ENCODE assay signal across 8 cellular contexts in the genomic region with DNA sequence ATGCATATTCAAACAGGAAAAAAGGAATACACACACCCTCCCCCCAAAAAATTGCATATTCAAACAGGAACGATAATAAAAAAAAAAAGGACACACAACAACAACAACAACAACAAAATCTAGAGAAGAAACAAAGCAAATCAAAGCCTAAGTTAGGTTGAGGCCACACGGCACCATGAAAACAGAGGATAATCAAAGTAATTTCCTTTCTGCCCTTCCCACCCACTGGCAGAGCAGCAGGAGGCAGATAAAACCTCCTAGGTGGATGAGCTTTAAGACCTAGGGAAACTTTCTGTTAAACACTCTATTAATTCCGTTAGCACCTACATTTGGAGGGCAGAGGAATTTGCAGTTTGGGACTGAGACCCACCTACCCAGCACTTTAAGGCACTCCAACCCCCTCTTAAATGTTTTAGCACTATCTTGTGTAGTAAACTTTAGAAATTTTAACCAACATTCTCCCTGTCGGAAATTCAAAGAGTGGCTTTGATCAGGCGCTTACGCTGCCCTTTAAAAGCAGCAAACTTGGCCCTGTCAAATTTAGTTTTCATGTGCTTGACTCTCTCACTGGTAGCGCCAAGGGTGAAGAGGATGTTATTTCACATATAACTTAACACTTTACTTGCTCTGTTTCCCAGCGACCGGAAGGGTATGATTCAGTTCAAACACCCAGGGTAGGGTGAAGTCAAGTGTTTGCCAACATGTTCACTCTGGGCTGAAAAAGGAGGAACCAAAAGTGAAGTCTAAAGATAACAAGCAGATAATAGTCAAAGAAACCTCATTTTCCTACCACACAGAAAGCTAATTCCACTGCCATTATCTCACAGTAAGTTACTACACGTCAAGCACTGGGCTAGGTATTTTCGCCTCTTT. TPM values are rescaled to one million over a fixed set of nuclear protein-coding genes. Genes with fewer than 3 reads are reported as not detected.
DNase-seq lines count a peak whose midpoint lies in the region; ATAC-seq, FAIRE-seq and TF ChIP-seq lines count a peak whose summit lies in the region.

No MANE protein-coding gene starts in this region.

- peak overlapping the region; percentile 73 for H3K56ac ChIP-seq in IMR-90 (ENCODE audit: extremely low read depth, insufficient read depth, low read length)

- H3K4ac ChIP-seq in IMR-90 (ENCODE audit: low read depth, low read length), result peak overlapping the region; percentile 81

- peaks cover 11% of the 10 kb centered on the region for H3K27me3 Mint-ChIP-seq in activated T-cell treated with anti-CD3 and anti-CD28 coated beads, Interleukin-2, amount 50 U/mL, for 72 hours (ENCODE audit: low read depth)

- no peak for TF ChIP-seq RAD21 in IMR-90 (IDR thresholded peaks at IDR 0.05; ENCODE audit: low read length)

- no peaks in the 10 kb centered on the region for H3K9me3 Mint-ChIP-seq in activated T-cell treated with anti-CD3 and anti-CD28 coated beads, Interleukin-2, amount 50 U/mL, for 72 hours

- no peak overlapping the region for H2AK9ac ChIP-seq in IMR-90 (replicated peaks; ENCODE audit: low read depth, low read length, poor library complexity)

- TF ChIP-seq POLR2A in GM12892 (IDR thresholded peaks at IDR 0.05; ENCODE audit: low read depth, low read length) (no peak), IMR-90 (IDR thresholded peaks at IDR 0.05; ENCODE audit: low read depth, low read length) (no peak), esophagus muscularis mucosa (IDR thresholded peaks at IDR 0.05; ENCODE audit: low read depth) (no peak)

- peak overlapping the region; percentile 89 for H2BK5ac ChIP-seq in IMR-90 (ENCODE audit: low read depth, low read length, poor library complexity, severe bottlenecking)

- no peak overlapping the region for H3K9ac ChIP-seq in IMR-90 (ENCODE audit: low read depth, low read length)
- no peak overlapping the region for H3K9ac ChIP-seq in iPS-18a (ENCODE audit: low read length)

- DNase-seq in GM12892 (ENCODE audit: insufficient read length) (peak; percentile 36), IMR-90 (peak; percentile 82), esophagus muscularis mucosa (ENCODE audit: extremely low spot score) (no peak), NCI-H2081 treated with DMSO at 0.1 percent for 48 hours (lab: John Stamatoyannopoulos, UW) (no peak), NCI-H187 treated with DMSO at 0.1 percent for 48 hours (lab: John Stamatoyannopoulos, UW) (no peak)
- DNase-seq in activated T-cell treated with anti-CD3 and anti-CD28 coated beads, Interleukin-2, amount 50 U/mL, for 72 hours, result peak; percentile 39 to 41

- peak overlapping the region; percentile 56 to 72 for H3K4me3 Mint-ChIP-seq in activated T-cell treated with anti-CD3 and anti-CD28 coated beads, Interleukin-2, amount 50 U/mL, for 72 hours

- H3K36me3 ChIP-seq in IMR-90 (ENCODE audit: control insufficient read depth, insufficient read depth, low read length), result peaks cover 18% of the 10 kb centered on the region
- H3K36me3 ChIP-seq in iPS-18a (ENCODE audit: control insufficient read depth, low read depth, low read length), result peaks cover 17% of the 10 kb centered on the region
- peaks cover 0 to 31% (median 6%) of the 10 kb centered on the region in 4 donors for H3K36me3 ChIP-seq in esophagus muscularis mucosa

- peak overlapping the region; percentile 48 for H3K27ac Mint-ChIP-seq in activated T-cell treated with anti-CD3 and anti-CD28 coated beads, Interleukin-2, amount 50 U/mL, for 72 hours

- peaks cover 33% of the 10 kb centered on the region for H3K4me1 Mint-ChIP-seq in activated T-cell treated with anti-CD3 and anti-CD28 coated beads, Interleukin-2, amount 50 U/mL, for 72 hours (ENCODE audit: low read depth)

- H2AK5ac ChIP-seq in IMR-90 (ENCODE audit: low read depth, low read length), result peak overlapping the region; percentile 89

- H4K5ac ChIP-seq in IMR-90 (ENCODE audit: low read depth, low read length), result peak overlapping the region; percentile 61

- intact Hi-C loops in IMR-90 (cut with micrococcal nuclease), result loop anchor here (10.0 kb wide), 1 partner anchor 137 kb away; no protein-coding TSS in a partner anchor
- intact Hi-C loops in esophagus muscularis mucosa (cut with DNase I), result no loop called here

- H3K27ac ChIP-seq in IMR-90 (ENCODE audit: insufficient read depth, low read length), result peak overlapping the region; percentile 69
- no peak overlapping the region for H3K27ac ChIP-seq in iPS-18a (ENCODE audit: low read length)
- H3K27ac ChIP-seq in esophagus muscularis mucosa (replicated peaks in 1 of 4), result no peak overlapping the region

- peak overlapping the region; percentile 8 for H2AFZ ChIP-seq in IMR-90 (replicated peaks; ENCODE audit: low read length, poor library complexity)

- peak overlapping the region; percentile 43 for H3K4me2 ChIP-seq in IMR-90 (ENCODE audit: low read depth, low read length)

- ATAC-seq in GM21619 (IDR thresholded peaks at IDR 0.05; ENCODE audit: unreplicated experiment) (peak; percentile 93), IMR-90 (ENCODE audit: low read depth) (peak; percentile 25)
- peak; percentile 83 to 87 for ATAC-seq in activated T-cell treated with anti-CD3 and anti-CD28 coated beads, Interleukin-2, amount 50 U/mL, for 72 hours (replicated peaks in 1 of 2)

- TF ChIP-seq EP300 in esophagus muscularis mucosa (IDR thresholded peaks at IDR 0.05), result no peak

- H3K23ac ChIP-seq in IMR-90 (ENCODE audit: low read depth, low read length), result peak overlapping the region; percentile 67

- dilution Hi-C loops in IMR-90 (cut with HindIII; ENCODE audit: low sequenced_read_pairs, unreplicated experiment), result no loop called here

- H3K9me3 ChIP-seq in IMR-90 (ENCODE audit: control insufficient read depth, insufficient read depth, low read length) (no peaks in the 10 kb centered on the region), iPS-18a (ENCODE audit: control insufficient read depth, low read depth, low read length) (no peaks in the 10 kb centered on the region), esophagus muscularis mucosa (no peaks in the 10 kb centered on the region)

- CTCF ChIA-PET in IMR-90 (lab: Yijun Ruan, JAX), result no interaction called here

- H2BK120ac ChIP-seq in IMR-90 (ENCODE audit: low read depth, low read length), result peak overlapping the region; percentile 85

- peaks cover 33% of the 10 kb centered on the region for H4K20me1 ChIP-seq in IMR-90 (ENCODE audit: insufficient read depth, low read length)

- peak overlapping the region; percentile 59 for H3K14ac ChIP-seq in IMR-90 (replicated peaks; ENCODE audit: low read depth, low read length)

- peak overlapping the region; percentile 79 for H4K91ac ChIP-seq in IMR-90 (ENCODE audit: insufficient read depth, low read depth, low read length)

- H2BK20ac ChIP-seq in IMR-90 (ENCODE audit: low read depth, low read length), result peak overlapping the region; percentile 61

- H3K27me3 ChIP-seq in IMR-90 (ENCODE audit: control insufficient read depth, insufficient read depth, low read length), result no peaks in the 10 kb centered on the region
- no peaks in the 10 kb centered on the region for H3K27me3 ChIP-seq in iPS-18a (ENCODE audit: control insufficient read depth, insufficient read depth, low read length)
- no peaks in the 10 kb centered on the region for H3K27me3 ChIP-seq in esophagus muscularis mucosa

- no peak overlapping the region for H3K4me3 ChIP-seq in IMR-90 (ENCODE audit: insufficient read depth, low read depth, low read length)
- H3K4me3 ChIP-seq in iPS-18a (ENCODE audit: low read length), result peak overlapping the region; percentile 6
- no peak overlapping the region for H3K4me3 ChIP-seq in esophagus muscularis mucosa

- H2BK15ac ChIP-seq in IMR-90 (ENCODE audit: low read depth, low read length), result peak overlapping the region; percentile 72

- BruUV-seq in IMR-90 (replicated peaks; lab: Mats Ljungman, UMichigan), result no TSS peak

- TF ChIP-seq CTCF in IMR-90 (conservative IDR thresholded peaks at IDR 0.05; ENCODE audit: low read depth, low read length) (no peak), esophagus muscularis mucosa (IDR thresholded peaks at IDR 0.05) (no peak)

- H3K4me1 ChIP-seq in IMR-90 (ENCODE audit: control insufficient read depth, insufficient read depth, low read length) (peaks cover 28% of the 10 kb centered on the region), iPS-18a (ENCODE audit: control insufficient read depth, low read depth, low read length) (peaks cover 49% of the 10 kb centered on the region), esophagus muscularis mucosa (peaks cover 0 to 14% (median 4%) of the 10 kb centered on the region in 4 donors)

- 26% methylated on average over 3 of the region's 11 CpGs; no CpG with 5 or more reads in 1 of the 2 experiments for WGBS in IMR-90 (ENCODE audit: extremely low coverage in 2 of 2, insufficient read length in 1 of 2), 2 experiments
- WGBS in esophagus muscularis mucosa, result 73% methylated on average over 11 of the region's 11 CpGs

- H3K18ac ChIP-seq in IMR-90 (ENCODE audit: low read depth, low read length), result peak overlapping the region; percentile 84

- POLR2A ChIA-PET in IMR-90 (lab: Charles Lee; ENCODE audit: unreplicated experiment), result no interaction called here

- no peaks in the 10 kb centered on the region for H3K36me3 Mint-ChIP-seq in activated T-cell treated with anti-CD3 and anti-CD28 coated beads, Interleukin-2, amount 50 U/mL, for 72 hours (ENCODE audit: insufficient read depth in 2 of 2)

- H3K79me1 ChIP-seq in IMR-90 (ENCODE audit: low read depth in 1 of 2, low read length in 2 of 2), result peaks cover 38 to 77% of the 10 kb centered on the region in 2 experiments

- in situ Hi-C loops in IMR-90 (cut with MboI; ENCODE audit: low sequenced_read_pairs), result no loop called here

- peak; percentile 94 for FAIRE-seq in GM12892 (lab: Jason Lieb, UNC)

- peak overlapping the region; percentile 31 to 58; a peak in 3 of 4 replicates for H4K8ac ChIP-seq in IMR-90 (ENCODE audit: low read depth in 2 of 2, low read length in 2 of 2)

- peaks cover 31% of the 10 kb centered on the region for H3K9me1 ChIP-seq in IMR-90 (ENCODE audit: insufficient read depth, low read length)

RNA-seq across cellular contexts. Expression of gene ENC1, which starts 9.2 kb away (rescaled TPM):
- polyA plus RNA-seq in GM12892 (2012; ENCODE audit: missing spikeins), result 2.4 TPM
- 55.8 and 70.8 TPM in 2 replicates for total RNA-seq in IMR-90 (2012; rRNA removed)
- 24.9 and 25.6 TPM in 2 replicates for polyA plus RNA-seq in IMR-90 (2012; rRNA removed)
- polyA plus RNA-seq in IMR-90 (2012; cell fraction: cytosol; rRNA removed), result 6.4 and 35.1 TPM in 2 replicates
- polyA plus RNA-seq in IMR-90 (2012; cell fraction: nucleus; rRNA removed; ENCODE audit: low replicate concordance), result 57.2 and 111 TPM in 2 replicates
- total RNA-seq in activated T-cell treated with anti-CD3 and anti-CD28 coated beads, Interleukin-2, amount 50 U/mL, for 72 hours, result 1 to 10 TPM in 1 of 2 donors, under 1 TPM in 1; 0.60 to 1.9 TPM
- 10 to 100 TPM in 3 of 4 donors, 1 to 10 TPM in 1; 8.9 to 23.7 (median 13.1) TPM for total RNA-seq in esophagus muscularis mucosa

RNA-seq across cellular contexts. Expression of gene HEXB, which starts 53.7 kb away (rescaled TPM):
- 50.9 TPM for polyA plus RNA-seq in GM12892 (2012; ENCODE audit: missing spikeins)
- total RNA-seq in IMR-90 (2012; rRNA removed), result 76.7 and 132 TPM in 2 replicates
- 102 and 126 TPM in 2 replicates for polyA plus RNA-seq in IMR-90 (2012; rRNA removed)
- polyA plus RNA-seq in IMR-90 (2012; cell fraction: cytosol; rRNA removed), result 69.7 and 87.7 TPM in 2 replicates
- 44.4 and 51.1 TPM in 2 replicates for polyA plus RNA-seq in IMR-90 (2012; cell fraction: nucleus; rRNA removed; ENCODE audit: low replicate concordance)
- total RNA-seq in activated T-cell treated with anti-CD3 and anti-CD28 coated beads, Interleukin-2, amount 50 U/mL, for 72 hours, result 10 to 100 TPM; 44.5 to 45.8 TPM
- 100 to 1,000 TPM; 101 to 128 (median 113) TPM for total RNA-seq in esophagus muscularis mucosa

Comparison
In these comparisons a context has a peak if more than half of its experiments do, and no peak if none do; other contexts are left out.
1. DNase-seq: peak in GM12892 (single experiment), IMR-90 (single experiment) and activated T-cell treated with anti-CD3 and anti-CD28 coated beads, Interleukin-2, amount 50 U/mL, for 72 hours (2 of 2); none in esophagus muscularis mucosa (single experiment), NCI-H2081 treated with DMSO at 0.1 percent for 48 hours (single experiment) and NCI-H187 treated with DMSO at 0.1 percent for 48 hours (single experiment).
2. ATAC-seq: peak in every context shown above with its lines; median percentile 93 in GM21619; 85 in activated T-cell treated with anti-CD3 and anti-CD28 coated beads, Interleukin-2, amount 50 U/mL, for 72 hours; 25 in IMR-90.